Comparison of ENCODE assay signal across 27 cellular contexts in the genomic region with DNA sequence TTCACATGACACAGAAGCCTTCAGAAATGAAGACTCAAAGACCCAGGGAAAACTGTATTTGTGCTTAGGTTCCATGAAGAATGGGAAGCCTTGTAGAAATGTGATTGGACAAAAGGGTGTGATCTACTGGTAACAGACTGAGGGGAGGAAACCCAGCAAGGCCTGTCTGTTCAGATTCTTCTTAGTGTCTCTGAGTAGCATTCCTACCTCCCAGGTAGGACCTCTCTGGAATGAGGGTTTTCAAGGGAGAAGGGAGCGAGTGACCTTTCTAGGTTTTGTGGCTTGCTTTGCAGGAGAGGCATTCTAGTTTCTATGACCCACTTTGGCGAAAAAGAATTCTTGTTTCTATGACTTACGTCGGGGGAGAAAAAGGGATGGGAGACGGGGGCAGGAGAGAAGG.
"Had no signal": no experiment of that assay in that cellular context is flagged by ENCODE, and none has a peak within 500 bp of the region (broad histone marks: within the 10 kb centered on the region; RNA-seq: fewer than 3 reads in every experiment).

No MANE protein-coding gene starts in this region.

- H3K4me1 ChIP-seq: suprapubic skin, testis, tibial artery, tibial nerve, transverse colon, upper lobe of left lung, upper lobe of right lung, uterus, vagina had no signal

- DNase-seq: stimulated activated CD4-positive, alpha-beta T cell treated with anti-CD3 and anti-CD28 coated beads, Interleukin-2, amount 100 ng/mL, for 48 hours; stimulated activated CD4-positive, alpha-beta T cell treated with anti-CD3 and anti-CD28 coated beads, Interleukin-4, amount 100 ng/mL, for 1 hour; stimulated activated CD4-positive, alpha-beta T cell treated with anti-CD3 and anti-CD28 coated beads, Interleukin-4, amount 100 ng/mL, for 24 hours; stimulated activated CD4-positive, alpha-beta T cell treated with anti-CD3 and anti-CD28 coated beads, Interleukin-4, amount 100 ng/mL, for 4 hours; stimulated activated CD8-positive, alpha-beta memory T cell treated with anti-CD3 and anti-CD28 coated beads, Interleukin-4, amount 100 ng/mL, for 48 hours; stimulated activated naive B cell treated with anti-CD40 and anti-IgM and Interleukin-4, amounts not matched to agents 10 μg/mL and 1 μg/mL and 100 μg/mL, for 72 hours; stimulated activated naive CD4-positive, alpha-beta T cell; stimulated activated naive CD4-positive, alpha-beta T cell treated with Interleukin-2 at 50 U/mL for 16 hours; stimulated activated naive CD8-positive, alpha-beta T cell treated with anti-CD3 and anti-CD28 coated beads, Interleukin-15, amount 100 ng/mL, for 72 hours; stimulated activated naive CD8-positive, alpha-beta T cell treated with anti-CD3 and anti-CD28 coated beads, Interleukin-15, Interleukin-2, amounts not matched to agents 100 U/mL and 50 U/mL, for 24 hours; stomach; substantia nigra; testis; thyroid gland; tibial artery; transverse colon; upper lobe of left lung; upper lobe of right lung; uterus had no signal

- H3K27me3 ChIP-seq: testis, thyroid gland, tibial artery, tibial nerve, transverse colon, upper lobe of left lung, upper lobe of right lung, uterus, vagina had no signal

- H3K4me1 Mint-ChIP-seq: stimulated activated effector memory CD8-positive, alpha-beta T cell treated with anti-CD3 and anti-CD28 coated beads, Interleukin-12 subunit alpha, Interleukin-12 subunit beta, amount 100 ng/mL, for 72 hours; stimulated activated memory B cell treated with anti-CD40 and anti-IgM and Interleukin-4, amounts not matched to agents 10 μg/mL and 1 μg/mL and 100 μg/mL, for 72 hours; stimulated activated naive B cell treated with anti-CD40 and anti-IgM and Interleukin-4, amounts not matched to agents 10 μg/mL and 1 μg/mL and 100 μg/mL, for 72 hours; stimulated activated naive CD8-positive, alpha-beta T cell treated with anti-CD3 and anti-CD28 coated beads, Interleukin-15, amount 100 ng/mL, for 72 hours had no signal

- H3K27ac Mint-ChIP-seq: stimulated activated effector memory CD8-positive, alpha-beta T cell treated with anti-CD3 and anti-CD28 coated beads, Interleukin-12 subunit alpha, Interleukin-12 subunit beta, amount 100 ng/mL, for 72 hours; stimulated activated memory B cell treated with anti-CD40 and anti-IgM and Interleukin-4, amounts not matched to agents 10 μg/mL and 1 μg/mL and 100 μg/mL, for 72 hours; stimulated activated naive B cell treated with anti-CD40 and anti-IgM and Interleukin-4, amounts not matched to agents 10 μg/mL and 1 μg/mL and 100 μg/mL, for 72 hours; stimulated activated naive CD8-positive, alpha-beta T cell treated with anti-CD3 and anti-CD28 coated beads, Interleukin-15, amount 100 ng/mL, for 72 hours; stimulated activated naive CD8-positive, alpha-beta T cell treated with anti-CD3 and anti-CD28 coated beads, Interleukin-15, Interleukin-2, amounts not matched to agents 100 ng/mL and 50 ng/mL, for 24 hours; type B pancreatic cell had no signal

- H3K9me3 ChIP-seq: suprapubic skin, testis, thoracic aorta, thyroid gland, tibial artery, transverse colon, upper lobe of right lung, uterus, vagina had no signal

- H3K4me3 ChIP-seq: stomach, suprapubic skin, testis, thoracic aorta, thyroid gland, tibial artery, tibial nerve, transverse colon, upper lobe of left lung, upper lobe of right lung, uterus, vagina had no signal

- H3K4me3 Mint-ChIP-seq: stimulated activated effector memory CD8-positive, alpha-beta T cell treated with anti-CD3 and anti-CD28 coated beads, Interleukin-12 subunit alpha, Interleukin-12 subunit beta, amount 100 ng/mL, for 72 hours; stimulated activated memory B cell treated with anti-CD40 and anti-IgM and Interleukin-4, amounts not matched to agents 10 μg/mL and 1 μg/mL and 100 μg/mL, for 72 hours; stimulated activated naive B cell treated with anti-CD40 and anti-IgM and Interleukin-4, amounts not matched to agents 10 μg/mL and 1 μg/mL and 100 μg/mL, for 72 hours; stimulated activated naive CD8-positive, alpha-beta T cell treated with anti-CD3 and anti-CD28 coated beads, Interleukin-15, amount 100 ng/mL, for 72 hours; stimulated activated naive CD8-positive, alpha-beta T cell treated with anti-CD3 and anti-CD28 coated beads, Interleukin-15, Interleukin-2, amounts not matched to agents 100 ng/mL and 50 ng/mL, for 24 hours; type B pancreatic cell had no signal

- H3K36me3 ChIP-seq: stomach, suprapubic skin, thoracic aorta, thyroid gland, transverse colon, upper lobe of left lung, upper lobe of right lung, uterus, vagina had no signal

- H3K27ac ChIP-seq: stomach, suprapubic skin, testis, thoracic aorta, thyroid gland, tibial artery, tibial nerve, transverse colon, upper lobe of left lung, upper lobe of right lung, uterus, vagina had no signal

- H3K36me3 Mint-ChIP-seq: stimulated activated effector memory CD8-positive, alpha-beta T cell treated with anti-CD3 and anti-CD28 coated beads, Interleukin-12 subunit alpha, Interleukin-12 subunit beta, amount 100 ng/mL, for 72 hours had no signal
